1 cellular context compared by ENCODE assay signal in the genomic region with DNA sequence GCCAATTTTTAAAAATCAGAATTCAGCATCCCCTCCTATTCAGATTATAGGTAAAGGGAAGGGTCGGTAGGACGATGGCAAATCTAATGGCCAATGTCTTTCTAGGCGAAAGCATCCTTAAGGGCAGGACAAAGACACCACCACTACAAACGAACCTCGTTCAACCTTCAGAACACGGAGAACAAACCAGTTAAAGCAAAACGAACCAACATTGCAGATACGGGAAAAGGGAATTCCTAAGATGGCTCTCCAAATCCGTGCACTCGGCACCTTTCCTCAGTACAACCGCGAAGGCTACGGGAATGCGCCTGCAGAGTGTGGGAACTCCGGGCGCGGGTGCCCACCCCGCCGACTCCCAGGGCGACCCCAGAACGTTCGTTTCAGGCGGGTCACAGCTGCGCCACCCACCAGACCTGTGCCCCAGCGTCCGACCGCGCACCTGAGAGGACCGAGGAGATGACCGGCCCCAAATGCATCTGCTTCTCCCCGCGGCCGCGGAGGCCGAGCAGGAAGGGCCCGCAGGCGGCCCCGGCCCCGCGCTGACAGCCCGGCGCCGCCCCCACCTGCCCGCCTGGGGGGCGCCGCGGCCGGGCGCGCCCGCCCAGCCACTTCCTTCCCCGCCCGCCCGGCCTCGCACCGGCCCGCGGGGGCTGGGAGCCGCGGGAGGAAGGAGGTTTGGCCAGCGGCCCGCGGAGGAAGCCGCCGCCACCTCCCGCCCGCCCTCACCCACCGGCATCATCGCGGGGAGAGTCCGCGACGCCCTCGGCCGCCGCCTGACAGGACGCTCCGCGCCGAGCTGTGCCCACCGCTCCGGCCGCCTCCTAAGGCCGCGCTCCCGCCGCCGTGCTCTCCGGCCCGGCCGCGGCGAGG.
TF ChIP-seq lines count a peak whose summit lies in the region.

No MANE protein-coding gene starts in this region.

TF ChIP-seq in H1, 55 proteins besides CTCF, POLR2A, EP300 and RAD21:
- TF ChIP-seq SIN3A (conservative IDR thresholded peaks at IDR 0.05 in 1 of 2, IDR thresholded peaks at IDR 0.05 in 1 of 2; ENCODE audit: low read depth in 1 of 2, low read length in 2 of 2), result peak in 1 of 2 experiments; percentile 47; a peak in 1 of 4 replicates
- no peak for TF ChIP-seq ATF2 (IDR thresholded peaks at IDR 0.05; ENCODE audit: low read length)
- peak; percentile 73 for TF ChIP-seq SUZ12 (IDR thresholded peaks at IDR 0.05; ENCODE audit: low read length)
- TF ChIP-seq PHF8 (conservative IDR thresholded peaks at IDR 0.05; ENCODE audit: low read depth, low read length), result 0 out of 2 replicates have a peak, but pooled peaks have one; percentile 33
- TF ChIP-seq TAF7 (optimal IDR thresholded peaks at IDR 0.05; ENCODE audit: borderline replicate concordance, low read depth, low read length), result no peak
- TF ChIP-seq EZH2 (IDR thresholded peaks at IDR 0.05; ENCODE audit: low read depth, low read length, severe bottlenecking), result peak; percentile 60
- TF ChIP-seq, protein P1, sequence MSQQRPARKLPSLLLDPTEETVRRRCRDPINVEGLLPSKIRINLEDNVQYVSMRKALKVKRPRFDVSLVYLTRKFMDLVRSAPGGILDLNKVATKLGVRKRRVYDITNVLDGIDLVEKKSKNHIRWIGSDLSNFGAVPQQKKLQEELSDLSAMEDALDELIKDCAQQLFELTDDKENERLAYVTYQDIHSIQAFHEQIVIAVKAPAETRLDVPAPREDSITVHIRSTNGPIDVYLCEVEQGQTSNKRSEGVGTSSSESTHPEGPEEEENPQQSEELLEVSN (IDR thresholded peaks at IDR 0.05), result no peak
- peak; percentile 46 for TF ChIP-seq ASH2L (IDR thresholded peaks at IDR 0.05; ENCODE audit: low read length)
- peak; percentile 31 for TF ChIP-seq KDM4A (IDR thresholded peaks at IDR 0.05; ENCODE audit: low read depth, low read length, severe bottlenecking)
